22 cellular contexts compared by ENCODE assay signal in the genomic region with DNA sequence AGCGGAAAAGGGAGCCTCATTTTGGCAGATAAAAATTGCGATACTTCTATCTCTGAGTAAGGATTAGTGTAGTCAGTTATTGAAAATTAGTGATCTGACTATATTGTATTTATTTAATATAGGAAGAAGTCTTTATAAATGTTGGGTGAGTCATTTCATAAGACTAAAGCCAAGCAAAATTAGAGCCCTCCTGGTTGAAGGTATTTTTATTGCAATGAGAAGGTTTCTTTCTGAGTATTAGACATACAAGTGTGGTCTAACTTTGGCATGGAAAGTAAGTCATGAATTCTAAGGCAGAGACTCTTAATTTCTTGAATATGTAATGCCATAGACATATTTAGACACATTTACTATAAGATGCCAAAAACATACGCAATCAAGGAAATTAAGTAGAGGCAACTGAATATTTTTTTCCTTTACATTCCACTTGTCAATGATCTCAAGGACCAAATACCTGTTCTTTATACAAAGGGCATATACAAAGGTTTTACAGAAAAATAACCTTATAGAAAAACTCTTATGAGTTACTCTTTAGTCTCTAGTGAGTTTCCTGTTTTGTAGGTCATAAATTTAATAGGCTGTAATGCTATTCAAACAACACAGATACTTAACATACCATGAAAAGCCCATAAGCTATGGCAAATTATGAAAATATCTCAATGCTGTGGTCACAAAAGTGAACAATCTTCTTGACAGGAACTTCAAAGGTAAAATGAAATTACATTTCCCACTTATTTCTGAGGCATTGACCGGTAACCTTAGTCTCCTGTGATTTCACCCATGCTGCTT.
DNase-seq lines count a peak whose midpoint lies in the region; ATAC-seq, FAIRE-seq and TF ChIP-seq lines count a peak whose summit lies in the region.
"Had no signal": no experiment of that assay in that cellular context is flagged by ENCODE, and none has a peak within 500 bp of the region (broad histone marks: within the 10 kb centered on the region; RNA-seq: fewer than 3 reads in every experiment).

No MANE protein-coding gene starts in this region.

- WGBS in A549 (ENCODE audit: missing lambda C conversion rate), result 91% methylated on average over 4 of the region's 4 CpGs

- no peaks in the 10 kb centered on the region for H3K79me2 ChIP-seq in OCI-LY3 (ENCODE audit: low read length)

- H2AFZ ChIP-seq in OCI-LY3 (ENCODE audit: low read depth, low read length), result no peak overlapping the region

- POLR2A ChIA-PET in A549 (lab: Yijun Ruan, JAX), result no interaction called here

- H3K36me3 ChIP-seq in OCI-LY3 (replicated peaks; ENCODE audit: low read depth, low read length), result peaks cover 4% of the 10 kb centered on the region
- H3K36me3 ChIP-seq in SK-N-MC (ENCODE audit: insufficient read depth, low read length), result no peaks in the 10 kb centered on the region
- H3K36me3 ChIP-seq: BLaER1 treated with 17β-estradiol and CSF1 and Interleukin-3, amounts not matched to agents 10 nM and 100 nM had no signal

- no peaks in the 10 kb centered on the region for H3K9me3 ChIP-seq in A549
- H3K9me3 ChIP-seq in OCI-LY3 (ENCODE audit: insufficient read depth, low read length), result no peaks in the 10 kb centered on the region
- no peaks in the 10 kb centered on the region for H3K9me3 ChIP-seq in SK-N-MC (ENCODE audit: low read depth, low read length)
- H3K9me3 ChIP-seq: Caco-2 had no signal

- TF ChIP-seq CTCF in A549 (IDR thresholded peaks at IDR 0.05) (no peak), OCI-LY3 (IDR thresholded peaks at IDR 0.05; ENCODE audit: low read depth, low read length) (no peak)

- no peak for TF ChIP-seq POLR2A in A549 (IDR thresholded peaks at IDR 0.05; ENCODE audit: low read length)

- no peak overlapping the region for H3K27ac ChIP-seq in A549
- H3K27ac ChIP-seq in OCI-LY3 (ENCODE audit: low read length), result peak overlapping the region; percentile 89
- H3K27ac ChIP-seq in SK-N-MC, result peak overlapping the region; percentile 57
- H3K27ac ChIP-seq: 22Rv1; BLaER1 treated with 17β-estradiol and CSF1 and Interleukin-3, amounts not matched to agents 10 nM and 100 nM; C4-2B had no signal

- ATAC-seq in A549 (no peak), GM18868 (IDR thresholded peaks at IDR 0.05; ENCODE audit: unreplicated experiment) (peak; percentile 46), GM21717 (IDR thresholded peaks at IDR 0.05; ENCODE audit: unreplicated experiment) (no peak)
- ATAC-seq: CD8-positive, alpha-beta T cell had no signal

- TF ChIP-seq RAD21 in A549 (conservative IDR thresholded peaks at IDR 0.05 in 1 of 2, IDR thresholded peaks at IDR 0.05 in 1 of 2), result no peak

- H3K4me1 ChIP-seq in A549, result no peaks in the 10 kb centered on the region
- peaks cover 64% of the 10 kb centered on the region for H3K4me1 ChIP-seq in OCI-LY3 (ENCODE audit: low read length)
- H3K4me1 ChIP-seq: Caco-2 had no signal

- no peak overlapping the region for H3K4me2 ChIP-seq in A549
- H3K4me2 ChIP-seq in OCI-LY3 (ENCODE audit: low read length), result peak overlapping the region; percentile 76
- H3K4me2 ChIP-seq: BLaER1 treated with 17β-estradiol and CSF1 and Interleukin-3, amounts not matched to agents 10 nM and 100 nM had no signal

- H4K20me1 ChIP-seq in OCI-LY3 (ENCODE audit: insufficient read depth, low read length), result no peaks in the 10 kb centered on the region
- H4K20me1 ChIP-seq: BLaER1 treated with 17β-estradiol and CSF1 and Interleukin-3, amounts not matched to agents 10 nM and 100 nM had no signal

- CTCF ChIA-PET in A549 (lab: Yijun Ruan, JAX), result no interaction called here

- H3K27me3 ChIP-seq in OCI-LY3 (ENCODE audit: low read depth, low read length), result no peaks in the 10 kb centered on the region
- H3K27me3 ChIP-seq: BLaER1 treated with 17β-estradiol and CSF1 and Interleukin-3, amounts not matched to agents 10 nM and 100 nM had no signal

- H3K9ac ChIP-seq in OCI-LY3 (ENCODE audit: low read length), result peak overlapping the region; percentile 53; the same call in 1 of the 2 replicates
- no peak overlapping the region for H3K9ac ChIP-seq in SK-N-MC (ENCODE audit: insufficient read length)
- H3K9ac ChIP-seq: BLaER1 treated with 17β-estradiol and CSF1 and Interleukin-3, amounts not matched to agents 10 nM and 100 nM had no signal

- DNase-seq in A549 (ENCODE audit: low read depth in 1 of 2, low spot score in 1 of 2) (no peak), SK-N-MC (ENCODE audit: low read depth, low spot score) (peak; percentile 64), NCI-H526 treated with DMSO at 0.1 percent for 48 hours (lab: John Stamatoyannopoulos, UW) (no peak), Kasumi-1 (lab: John Stamatoyannopoulos, UW) (no peak), NCI-H187 (lab: John Stamatoyannopoulos, UW) (no peak)
- DNase-seq: AML-193; Caco-2; Calu3; CD4-positive, alpha-beta T cell; CD8-positive, alpha-beta T cell; DMS79 treated with DMSO at 0.1 percent for 48 hours; GF-D8 had no signal

- no peak for TF ChIP-seq EP300 in A549 (IDR thresholded peaks at IDR 0.05)

- H3K4me3 ChIP-seq in A549, result no peak overlapping the region
- H3K4me3 ChIP-seq in OCI-LY3 (ENCODE audit: low read length), result peak overlapping the region; percentile 45
- H3K4me3 ChIP-seq in SK-N-MC, result peak overlapping the region; percentile 17
- H3K4me3 ChIP-seq: BLaER1 treated with 17β-estradiol and CSF1 and Interleukin-3, amounts not matched to agents 10 nM and 100 nM had no signal

- FAIRE-seq in A549 (lab: Jason Lieb, UNC), result peak; percentile 28
- FAIRE-seq: D721Med, G401.6, GM12892, GM18507 had no signal

TF ChIP-seq in A549, 52 proteins besides CTCF, POLR2A, EP300 and RAD21:
- TF ChIP-seq, protein P1, sequence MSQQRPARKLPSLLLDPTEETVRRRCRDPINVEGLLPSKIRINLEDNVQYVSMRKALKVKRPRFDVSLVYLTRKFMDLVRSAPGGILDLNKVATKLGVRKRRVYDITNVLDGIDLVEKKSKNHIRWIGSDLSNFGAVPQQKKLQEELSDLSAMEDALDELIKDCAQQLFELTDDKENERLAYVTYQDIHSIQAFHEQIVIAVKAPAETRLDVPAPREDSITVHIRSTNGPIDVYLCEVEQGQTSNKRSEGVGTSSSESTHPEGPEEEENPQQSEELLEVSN (IDR thresholded peaks at IDR 0.05; ENCODE audit: borderline replicate concordance, low read depth), result no peak
- no peak for TF ChIP-seq HOXB5 (CRISPR knock-in tag; IDR thresholded peaks at IDR 0.05)
- no peak for TF ChIP-seq SMC3 (IDR thresholded peaks at IDR 0.05)
- TF ChIP-seq HOXA7 (CRISPR knock-in tag; IDR thresholded peaks at IDR 0.05), result no peak
- no peak for TF ChIP-seq EHF (CRISPR knock-in tag; IDR thresholded peaks at IDR 0.05)
- TF ChIP-seq CHD2 (IDR thresholded peaks at IDR 0.05; ENCODE audit: low read length, partially characterized antibody), result no peak
- TF ChIP-seq FOSL2 (IDR thresholded peaks at IDR 0.05), result no peak
- TF ChIP-seq FOSL2 (CRISPR knock-in tag; IDR thresholded peaks at IDR 0.05), result no peak
- TF ChIP-seq ZC3H11A (IDR thresholded peaks at IDR 0.05), result no peak
- no peak for TF ChIP-seq ZFP36 (IDR thresholded peaks at IDR 0.05; ENCODE audit: borderline replicate concordance, partially characterized antibody)
- TF ChIP-seq MYC (IDR thresholded peaks at IDR 0.05; ENCODE audit: borderline replicate concordance, low read length), result no peak
- no peak for TF ChIP-seq TP53 (CRISPR knock-in tag; IDR thresholded peaks at IDR 0.05)
- no peak for TF ChIP-seq RARB (CRISPR knock-in tag; IDR thresholded peaks at IDR 0.05)
- no peak for TF ChIP-seq JUNB (IDR thresholded peaks at IDR 0.05)
- no peak for TF ChIP-seq NPAS2 (CRISPR knock-in tag; IDR thresholded peaks at IDR 0.05; ENCODE audit: borderline replicate concordance)
- TF ChIP-seq ZSCAN20 (CRISPR knock-in tag; IDR thresholded peaks at IDR 0.05), result no peak
- TF ChIP-seq, protein P2, sequence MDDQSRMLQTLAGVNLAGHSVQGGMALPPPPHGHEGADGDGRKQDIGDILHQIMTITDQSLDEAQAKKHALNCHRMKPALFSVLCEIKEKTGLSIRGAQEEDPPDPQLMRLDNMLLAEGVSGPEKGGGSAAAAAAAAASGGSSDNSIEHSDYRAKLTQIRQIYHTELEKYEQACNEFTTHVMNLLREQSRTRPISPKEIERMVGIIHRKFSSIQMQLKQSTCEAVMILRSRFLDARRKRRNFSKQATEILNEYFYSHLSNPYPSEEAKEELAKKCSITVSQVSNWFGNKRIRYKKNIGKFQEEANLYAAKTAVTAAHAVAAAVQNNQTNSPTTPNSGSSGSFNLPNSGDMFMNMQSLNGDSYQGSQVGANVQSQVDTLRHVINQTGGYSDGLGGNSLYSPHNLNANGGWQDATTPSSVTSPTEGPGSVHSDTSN (IDR thresholded peaks at IDR 0.05), result no peak
- no peak for TF ChIP-seq NR3C1 (IDR thresholded peaks at IDR 0.05)
- no peak for TF ChIP-seq SREBF2 (IDR thresholded peaks at IDR 0.05)
- TF ChIP-seq PHF8 (IDR thresholded peaks at IDR 0.05; ENCODE audit: borderline replicate concordance, low read depth), result no peak

Comparison
In these comparisons a context has a peak if more than half of its experiments do, and no peak if none do; other contexts are left out.
1. H3K27ac ChIP-seq: peak in OCI-LY3 (single experiment) and SK-N-MC (single experiment); none in A549 (0 of 2).